In the genomic region with DNA sequence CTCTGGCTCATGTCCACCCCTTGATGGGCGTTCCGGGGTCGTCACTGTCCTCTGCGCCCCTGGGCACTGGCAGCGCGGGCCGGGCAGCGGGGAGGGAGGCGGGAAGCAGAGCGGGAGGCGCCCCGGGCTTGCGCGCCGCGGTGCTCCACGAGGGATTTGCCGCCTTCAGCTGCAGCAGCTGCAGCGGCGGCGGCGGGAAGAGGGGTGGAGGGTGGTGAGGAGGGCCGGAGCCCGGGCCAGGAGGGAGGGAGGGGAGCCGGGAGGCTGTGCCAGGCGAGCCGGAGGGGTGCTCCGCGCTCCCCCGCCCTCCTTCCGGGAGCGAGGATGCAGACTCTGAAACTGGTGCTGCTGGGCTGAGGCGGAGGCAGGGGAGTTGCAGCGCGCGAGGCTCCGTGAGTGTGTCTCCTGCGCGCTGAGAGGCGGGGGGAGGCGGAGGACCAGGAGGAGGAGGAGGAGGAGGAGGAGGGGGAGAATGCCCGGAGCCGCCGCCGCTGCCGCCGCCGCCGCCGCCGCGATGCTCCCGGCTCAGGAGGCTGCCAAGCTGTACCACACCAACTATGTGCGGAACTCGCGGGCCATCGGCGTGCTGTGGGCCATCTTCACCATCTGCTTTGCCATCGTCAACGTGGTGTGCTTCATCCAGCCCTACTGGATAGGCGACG, we compare ENCODE assay signal across 10 cellular contexts. TPM values are rescaled to one million over a fixed set of nuclear protein-coding genes. Genes with fewer than 3 reads are reported as not detected.
DNase-seq lines count a peak whose midpoint lies in the region; ATAC-seq and TF ChIP-seq lines count a peak whose summit lies in the region.
"Had no signal": no experiment of that assay in that cellular context is flagged by ENCODE, and none has a peak within 500 bp of the region (broad histone marks: within the 10 kb centered on the region; RNA-seq: fewer than 3 reads in every experiment).

Gene LHFPL3 (plus strand): TSS at position 296 of the 662 bp plus-strand sequence.

- peak; percentile 33 for ATAC-seq in activated CD4-positive, alpha-beta T cell treated with anti-CD3 and anti-CD28 coated beads for 36 hours
- ATAC-seq in SK-N-SH treated with all-trans-retinoic acid at 6 μM for 48 hours (peak; percentile 70), HG02798 (IDR thresholded peaks at IDR 0.05; ENCODE audit: poor library complexity, unreplicated experiment) (no peak), GM19328 (IDR thresholded peaks at IDR 0.05; ENCODE audit: unreplicated experiment) (no peak)

- no peaks in the 10 kb centered on the region for H3K36me3 Mint-ChIP-seq in activated CD4-positive, alpha-beta T cell treated with anti-CD3 and anti-CD28 coated beads for 36 hours (ENCODE audit: low read depth)

- H3K27me3 Mint-ChIP-seq in activated CD4-positive, alpha-beta T cell treated with anti-CD3 and anti-CD28 coated beads for 36 hours = peaks cover 49% of the 10 kb centered on the region

- CTCF ChIA-PET in activated CD4-positive, alpha-beta T cell treated with anti-CD3 and anti-CD28 coated beads for 36 hours (lab: Charles Lee) = no interaction called here

- TF ChIP-seq EP300 in stomach (IDR thresholded peaks at IDR 0.05) = no peak

- 1 to 3% (median 2%) methylated on average over 25 to 62 of the region's 62 CpGs for WGBS in stomach, 5 donors
- 1% methylated on average over 37 to 61 of the region's 62 CpGs for WGBS in lower leg skin, 2 donors

- intact Hi-C loops in activated CD4-positive, alpha-beta T cell treated with anti-CD3 and anti-CD28 coated beads for 36 hours (cut with DNase I, micrococcal nuclease) = no loop called here
- intact Hi-C loops in stomach (cut with DNase I; ENCODE audit: low total_unique reads) (no loop called here), lower leg skin (cut with DNase I; ENCODE audit: low total_unique reads) (no loop called here)

- H3K9me3 ChIP-seq in iPS-15b (ENCODE audit: control insufficient read depth, insufficient read depth, low read length) (no peaks in the 10 kb centered on the region), stomach (no peaks in the 10 kb centered on the region)

- no peak for TF ChIP-seq POLR2A in stomach (IDR thresholded peaks at IDR 0.05)
- TF ChIP-seq POLR2A in lower leg skin (IDR thresholded peaks at IDR 0.05) = no peak

- H3K4me3 ChIP-seq in iPS-15b (ENCODE audit: low read depth, low read length) (peak within 1 kb of the TSS; percentile 75), stomach (peak within 1 kb of the TSS; percentile 15 to 39 (median 34)), lower leg skin (ENCODE audit: low read depth, poor library complexity, severe bottlenecking) (no peak within 1 kb of the TSS)

- H3K4me1 ChIP-seq in iPS-15b (ENCODE audit: control insufficient read depth, insufficient read depth, low read length) (peaks cover 3% of the 10 kb centered on the region), stomach (peaks cover 15 to 22% (median 19%) of the 10 kb centered on the region in 4 donors)

- no peak within 1 kb of the TSS for H3K27ac ChIP-seq in stomach

- no peaks in the 10 kb centered on the region for H3K9me3 Mint-ChIP-seq in activated CD4-positive, alpha-beta T cell treated with anti-CD3 and anti-CD28 coated beads for 36 hours (ENCODE audit: low read depth)
- H3K9me3 Mint-ChIP-seq: stimulated activated naive CD8-positive, alpha-beta T cell treated with anti-CD3 and anti-CD28 coated beads, Interleukin-15, Interleukin-2, amounts not matched to agents 100 ng/mL and 50 ng/mL, for 24 hours had no signal

- H3K27ac Mint-ChIP-seq in activated CD4-positive, alpha-beta T cell treated with anti-CD3 and anti-CD28 coated beads for 36 hours = no peak within 1 kb of the TSS
- H3K27ac Mint-ChIP-seq: stimulated activated naive CD8-positive, alpha-beta T cell treated with anti-CD3 and anti-CD28 coated beads, Interleukin-15, Interleukin-2, amounts not matched to agents 100 ng/mL and 50 ng/mL, for 24 hours had no signal

- peaks cover 9% of the 10 kb centered on the region for H3K4me1 Mint-ChIP-seq in activated CD4-positive, alpha-beta T cell treated with anti-CD3 and anti-CD28 coated beads for 36 hours

- peak within 1 kb of the TSS; percentile 17 for H3K4me3 Mint-ChIP-seq in activated CD4-positive, alpha-beta T cell treated with anti-CD3 and anti-CD28 coated beads for 36 hours
- H3K4me3 Mint-ChIP-seq: stimulated activated naive CD8-positive, alpha-beta T cell treated with anti-CD3 and anti-CD28 coated beads, Interleukin-15, Interleukin-2, amounts not matched to agents 100 ng/mL and 50 ng/mL, for 24 hours had no signal

- DNase-seq in activated CD4-positive, alpha-beta T cell treated with anti-CD3 and anti-CD28 coated beads for 36 hours = peak; percentile 22
- DNase-seq in activated CD4-positive, alpha-beta T cell treated with anti-CD3 and anti-CD28 coated beads, Interleukin-2, amount 50 U/mL, for 4 hours = no peak
- DNase-seq in stomach (no peak), lower leg skin (ENCODE audit: low spot score in 2 of 2) (no peak)
- DNase-seq: AML-193 had no signal

- no peaks in the 10 kb centered on the region for H3K36me3 ChIP-seq in iPS-15b (ENCODE audit: control insufficient read depth, insufficient read depth, low read length)
- no peaks in the 10 kb centered on the region for H3K36me3 ChIP-seq in stomach

- no peak within 1 kb of the TSS for H3K9ac ChIP-seq in iPS-15b (ENCODE audit: low read depth, low read length)

- TF ChIP-seq CTCF in stomach (IDR thresholded peaks at IDR 0.05) (no peak), lower leg skin (IDR thresholded peaks at IDR 0.05) (no peak)

- POLR2A ChIA-PET in activated CD4-positive, alpha-beta T cell treated with anti-CD3 and anti-CD28 coated beads for 36 hours (lab: Charles Lee) = no interaction called here

- H3K27me3 ChIP-seq in iPS-15b (ENCODE audit: control insufficient read depth, insufficient read depth, low read length) (peaks cover 70% of the 10 kb centered on the region), stomach (peaks cover 11 to 68% (median 30%) of the 10 kb centered on the region in 3 donors)

TF ChIP-seq in SK-N-SH treated with all-trans-retinoic acid at 6 μM for 48 hours, 23 proteins besides CTCF, POLR2A, EP300 and RAD21:
- TF ChIP-seq ESRRG (CRISPR knock-in tag; IDR thresholded peaks at IDR 0.05) = no peak
- TF ChIP-seq SNAI2 (CRISPR knock-in tag; IDR thresholded peaks at IDR 0.05) = no peak
- TF ChIP-seq ISL1 (CRISPR knock-in tag; IDR thresholded peaks at IDR 0.05) = no peak
- TF ChIP-seq TCF4 (CRISPR knock-in tag; IDR thresholded peaks at IDR 0.05; ENCODE audit: borderline replicate concordance) = no peak
- no peak for TF ChIP-seq ARNTL (CRISPR knock-in tag; IDR thresholded peaks at IDR 0.05; ENCODE audit: borderline replicate concordance, low read depth)
- TF ChIP-seq, protein P1, sequence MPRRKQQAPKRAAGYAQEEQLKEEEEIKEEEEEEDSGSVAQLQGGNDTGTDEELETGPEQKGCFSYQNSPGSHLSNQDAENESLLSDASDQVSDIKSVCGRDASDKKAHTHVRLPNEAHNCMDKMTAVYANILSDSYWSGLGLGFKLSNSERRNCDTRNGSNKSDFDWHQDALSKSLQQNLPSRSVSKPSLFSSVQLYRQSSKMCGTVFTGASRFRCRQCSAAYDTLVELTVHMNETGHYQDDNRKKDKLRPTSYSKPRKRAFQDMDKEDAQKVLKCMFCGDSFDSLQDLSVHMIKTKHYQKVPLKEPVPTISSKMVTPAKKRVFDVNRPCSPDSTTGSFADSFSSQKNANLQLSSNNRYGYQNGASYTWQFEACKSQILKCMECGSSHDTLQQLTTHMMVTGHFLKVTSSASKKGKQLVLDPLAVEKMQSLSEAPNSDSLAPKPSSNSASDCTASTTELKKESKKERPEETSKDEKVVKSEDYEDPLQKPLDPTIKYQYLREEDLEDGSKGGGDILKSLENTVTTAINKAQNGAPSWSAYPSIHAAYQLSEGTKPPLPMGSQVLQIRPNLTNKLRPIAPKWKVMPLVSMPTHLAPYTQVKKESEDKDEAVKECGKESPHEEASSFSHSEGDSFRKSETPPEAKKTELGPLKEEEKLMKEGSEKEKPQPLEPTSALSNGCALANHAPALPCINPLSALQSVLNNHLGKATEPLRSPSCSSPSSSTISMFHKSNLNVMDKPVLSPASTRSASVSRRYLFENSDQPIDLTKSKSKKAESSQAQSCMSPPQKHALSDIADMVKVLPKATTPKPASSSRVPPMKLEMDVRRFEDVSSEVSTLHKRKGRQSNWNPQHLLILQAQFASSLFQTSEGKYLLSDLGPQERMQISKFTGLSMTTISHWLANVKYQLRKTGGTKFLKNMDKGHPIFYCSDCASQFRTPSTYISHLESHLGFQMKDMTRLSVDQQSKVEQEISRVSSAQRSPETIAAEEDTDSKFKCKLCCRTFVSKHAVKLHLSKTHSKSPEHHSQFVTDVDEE (CRISPR knock-in tag; IDR thresholded peaks at IDR 0.05) = no peak
- no peak for TF ChIP-seq ZC3H10 (CRISPR knock-in tag; IDR thresholded peaks at IDR 0.05)
- TF ChIP-seq ZNF8 (CRISPR knock-in tag; IDR thresholded peaks at IDR 0.05) = no peak
- TF ChIP-seq BACH2 (CRISPR knock-in tag; IDR thresholded peaks at IDR 0.05; ENCODE audit: borderline replicate concordance) = no peak
- TF ChIP-seq ZNF70 (CRISPR knock-in tag; IDR thresholded peaks at IDR 0.05) = no peak
- TF ChIP-seq ZNF565 (CRISPR knock-in tag; conservative IDR thresholded peaks at IDR 0.05; ENCODE audit: low read depth) = no peak
- TF ChIP-seq TOX (CRISPR knock-in tag; IDR thresholded peaks at IDR 0.05; ENCODE audit: borderline replicate concordance) = no peak
- TF ChIP-seq, protein P2, sequence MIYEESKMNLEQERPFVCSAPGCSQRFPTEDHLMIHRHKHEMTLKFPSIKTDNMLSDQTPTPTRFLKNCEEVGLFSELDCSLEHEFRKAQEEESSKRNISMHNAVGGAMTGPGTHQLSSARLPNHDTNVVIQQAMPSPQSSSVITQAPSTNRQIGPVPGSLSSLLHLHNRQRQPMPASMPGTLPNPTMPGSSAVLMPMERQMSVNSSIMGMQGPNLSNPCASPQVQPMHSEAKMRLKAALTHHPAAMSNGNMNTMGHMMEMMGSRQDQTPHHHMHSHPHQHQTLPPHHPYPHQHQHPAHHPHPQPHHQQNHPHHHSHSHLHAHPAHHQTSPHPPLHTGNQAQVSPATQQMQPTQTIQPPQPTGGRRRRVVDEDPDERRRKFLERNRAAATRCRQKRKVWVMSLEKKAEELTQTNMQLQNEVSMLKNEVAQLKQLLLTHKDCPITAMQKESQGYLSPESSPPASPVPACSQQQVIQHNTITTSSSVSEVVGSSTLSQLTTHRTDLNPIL (CRISPR knock-in tag; IDR thresholded peaks at IDR 0.05; ENCODE audit: low read depth) = no peak

RNA-seq across cellular contexts. Expression of gene LHFPL3, which starts in this region (rescaled TPM):
- not detected for total RNA-seq in activated CD4-positive, alpha-beta T cell treated with anti-CD3 and anti-CD28 coated beads for 36 hours
- total RNA-seq in stomach (under 1 TPM in 1 of 5 donors, not detected in 4; 0.55 TPM), lower leg skin (1 to 10 TPM in 1 of 4 donors, under 1 TPM in 1, not detected in 2; 0.16 to 2.4 TPM)
- not detected for polyA plus RNA-seq in stomach

Comparison
In these comparisons a context has a peak if more than half of its experiments do, and no peak if none do; other contexts are left out.
1. Peak in DNase-seq and ATAC-seq in activated CD4-positive, alpha-beta T cell treated with anti-CD3 and anti-CD28 coated beads for 36 hours; RNA of the gene not detected or under 1 TPM.